ENCODE assay signal across 10 cellular contexts in the genomic region with DNA sequence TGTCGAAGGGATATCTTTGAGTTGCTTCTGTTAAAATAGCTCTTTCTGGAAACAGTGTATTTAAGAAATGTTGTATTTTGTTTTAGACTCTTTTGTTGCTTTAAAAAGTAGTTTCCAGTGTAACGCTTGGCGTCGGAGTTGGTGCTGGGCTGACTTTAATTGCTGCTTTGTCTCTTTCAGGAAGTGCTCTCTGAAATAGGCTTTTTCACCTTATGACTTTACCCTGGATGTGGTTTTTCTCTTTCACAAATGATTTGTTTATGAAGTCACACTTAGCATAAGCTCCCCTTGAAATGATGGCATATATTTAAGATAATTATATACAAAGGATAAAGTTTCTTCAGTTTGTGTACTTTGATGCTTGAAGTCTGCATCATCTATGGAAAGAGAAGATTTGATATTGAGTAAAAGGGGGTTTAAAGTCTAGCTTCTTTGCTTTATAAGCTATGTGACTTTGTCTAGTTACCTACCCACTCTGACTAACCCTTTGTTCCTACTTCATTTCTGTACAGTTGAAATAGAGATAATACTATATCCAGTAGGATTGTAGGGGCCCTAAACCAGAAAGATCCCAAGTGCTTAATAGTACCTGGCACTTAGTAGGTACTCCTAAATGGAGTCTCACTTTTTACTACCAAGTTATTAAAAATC. TPM values are rescaled to one million over a fixed set of nuclear protein-coding genes. Genes with fewer than 3 reads are reported as not detected.
DNase-seq lines count a peak whose midpoint lies in the region; ATAC-seq and TF ChIP-seq lines count a peak whose summit lies in the region.
"Had no signal": no experiment of that assay in that cellular context is flagged by ENCODE, and none has a peak within 500 bp of the region (broad histone marks: within the 10 kb centered on the region; RNA-seq: fewer than 3 reads in every experiment).

A gene with protein sequence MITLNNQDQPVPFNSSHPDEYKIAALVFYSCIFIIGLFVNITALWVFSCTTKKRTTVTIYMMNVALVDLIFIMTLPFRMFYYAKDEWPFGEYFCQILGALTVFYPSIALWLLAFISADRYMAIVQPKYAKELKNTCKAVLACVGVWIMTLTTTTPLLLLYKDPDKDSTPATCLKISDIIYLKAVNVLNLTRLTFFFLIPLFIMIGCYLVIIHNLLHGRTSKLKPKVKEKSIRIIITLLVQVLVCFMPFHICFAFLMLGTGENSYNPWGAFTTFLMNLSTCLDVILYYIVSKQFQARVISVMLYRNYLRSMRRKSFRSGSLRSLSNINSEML (minus strand): TSS at position 170 of the 651 bp plus-strand sequence. CDS start 2,507 bp downstream, outside the sequence.

- no peak for DNase-seq in activated CD4-positive, CD25-positive, alpha-beta regulatory T cell (lab: John Stamatoyannopoulos, UW)
- DNase-seq in SIG-M5 (lab: John Stamatoyannopoulos, UW) (peak; percentile 42), uterus (no peak), GM19238 (ENCODE audit: insufficient read length, low spot score) (no peak)
- no peak for DNase-seq in natural killer cell treated with Interleukin-12 subunit alpha and Interleukin-12 subunit beta and Interleukin-15 and Interleukin-18, amount 100 ng/mL, for 72 hours (ENCODE audit: low spot score)
- DNase-seq in activated CD4-positive, CD25-positive, alpha-beta regulatory T cell treated with anti-CD3 and anti-CD28 coated beads, Interleukin-2, amount 50 U/mL, for 72 hours = no peak

- H3K4me3 ChIP-seq in uterus = no peak within 1 kb of the TSS
- H3K4me3 ChIP-seq: SJSA1 had no signal

- H3K27ac Mint-ChIP-seq in natural killer cell treated with Interleukin-12 subunit alpha and Interleukin-12 subunit beta and Interleukin-15 and Interleukin-18, amount 100 ng/mL, for 72 hours = peak within 1 kb of the TSS; percentile 94 to 96

- H3K36me3 ChIP-seq in uterus = no peaks in the 10 kb centered on the region

- no peaks in the 10 kb centered on the region for H3K27me3 ChIP-seq in uterus
- H3K27me3 ChIP-seq: SJSA1 had no signal

- H3K4me1 ChIP-seq in uterus = no peaks in the 10 kb centered on the region
- H3K4me1 ChIP-seq: SJSA1 had no signal

- no peaks in the 10 kb centered on the region for H3K9me3 Mint-ChIP-seq in natural killer cell treated with Interleukin-12 subunit alpha and Interleukin-12 subunit beta and Interleukin-15 and Interleukin-18, amount 100 ng/mL, for 72 hours

- TF ChIP-seq POLR2A in uterus (IDR thresholded peaks at IDR 0.05) = no peak

- no peaks in the 10 kb centered on the region for H3K9me3 ChIP-seq in uterus
- H3K9me3 ChIP-seq: SJSA1 had no signal

- no peak within 1 kb of the TSS for H3K27ac ChIP-seq in uterus
- H3K27ac ChIP-seq: 22Rv1, SJSA1 had no signal

- no peak for TF ChIP-seq CTCF in uterus (IDR thresholded peaks at IDR 0.05)

- H3K4me1 Mint-ChIP-seq in natural killer cell treated with Interleukin-12 subunit alpha and Interleukin-12 subunit beta and Interleukin-15 and Interleukin-18, amount 100 ng/mL, for 72 hours (ENCODE audit: low read depth in 2 of 2) = peaks cover 43 to 76% of the 10 kb centered on the region in 2 donors

- intact Hi-C loops in uterus (cut with DNase I; ENCODE audit: low total_unique reads) = no loop called here

- H3K27me3 Mint-ChIP-seq in natural killer cell treated with Interleukin-12 subunit alpha and Interleukin-12 subunit beta and Interleukin-15 and Interleukin-18, amount 100 ng/mL, for 72 hours = no peaks in the 10 kb centered on the region

- peak; percentile 87 to 89 for ATAC-seq in activated CD4-positive, CD25-positive, alpha-beta regulatory T cell treated with anti-CD3 and anti-CD28 coated beads, Interleukin-2, amount 50 U/mL, for 24 hours
- ATAC-seq in HG02938 (IDR thresholded peaks at IDR 0.05; ENCODE audit: unreplicated experiment) = peak; percentile 95
- ATAC-seq in natural killer cell treated with Interleukin-12 subunit alpha and Interleukin-12 subunit beta and Interleukin-15 and Interleukin-18, amount 100 ng/mL, for 72 hours = peak; percentile 89 to 90

- peak within 1 kb of the TSS; percentile 95 for H3K4me3 Mint-ChIP-seq in natural killer cell treated with Interleukin-12 subunit alpha and Interleukin-12 subunit beta and Interleukin-15 and Interleukin-18, amount 100 ng/mL, for 72 hours

- H3K36me3 Mint-ChIP-seq in natural killer cell treated with Interleukin-12 subunit alpha and Interleukin-12 subunit beta and Interleukin-15 and Interleukin-18, amount 100 ng/mL, for 72 hours = peaks cover 27% of the 10 kb centered on the region

RNA-seq across cellular contexts. Expression of the gene that starts here (rescaled TPM):
- total RNA-seq in natural killer cell treated with Interleukin-12 subunit alpha and Interleukin-12 subunit beta and Interleukin-15 and Interleukin-18, amount 100 ng/mL, for 72 hours = 10 to 100 TPM; 13.0 to 20.6 TPM
- 1 to 10 TPM in 2 of 4 donors, not detected in 2; 1.1 to 2.1 TPM for total RNA-seq in uterus
- total RNA-seq: SJSA1 had no signal

Comparison
In these comparisons a context has a peak if more than half of its experiments do, and no peak if none do; other contexts are left out.
1. RNA of the gene that starts here (total RNA-seq): 13.0 to 20.6 TPM in natural killer cell treated with Interleukin-12 subunit alpha and Interleukin-12 subunit beta and Interleukin-15 and Interleukin-18, amount 100 ng/mL, for 72 hours; 1.1 to 2.1 TPM in uterus; every median in the first group is over 4 times any median in the second.
2. Peak in every context shown above with its lines, with median percentiles within 50 percentile points of each other: ATAC-seq.